ENCODE assay signal across 21 cellular contexts in genomic region chr7:47394751-47395252, GRCh38.
A peak's percentile ranks its signal among the peaks of the same experiment; 100 is the strongest.
DNase-seq lines count a peak whose midpoint lies in the region; ATAC-seq, FAIRE-seq and TF ChIP-seq lines count a peak whose summit lies in the region.
"Had no signal": no experiment of that assay in that cellular context is flagged by ENCODE, and none has a peak within 500 bp of the region (broad histone marks: within the 10 kb centered on the region; RNA-seq: fewer than 3 reads in every experiment).

No MANE protein-coding gene starts in this region.

- no peak for TF ChIP-seq POLR2A in HepG2 (IDR thresholded peaks at IDR 0.05; ENCODE audit: insufficient read depth in 1 of 2, low read depth in 2 of 2, low read length in 2 of 2)

- no peak for TF ChIP-seq RAD21 in HepG2 (CRISPR knock-in tag; IDR thresholded peaks at IDR 0.05)

- H3K4me2 ChIP-seq in HepG2 (ENCODE audit: low read depth, low read length), result no peak overlapping the region
- H3K4me2 ChIP-seq: BLaER1 had no signal

- DNase-seq in chondrocyte (ENCODE audit: low spot score) (no peak), HepG2 (ENCODE audit: low spot score) (no peak), posterior vena cava (ENCODE audit: low spot score) (peak; percentile 69), HT-29 (ENCODE audit: low spot score) (no peak)
- DNase-seq: CD4-positive, alpha-beta T cell; COR-L47; DMS 273 treated with DMSO at 0.1 percent for 48 hours; DMS79 treated with DMSO at 0.1 percent for 48 hours; H7; KG1; NCI-H1092; NCI-H1436 treated with DMSO at 0.1 percent for 48 hours; NCI-H2029 treated with DMSO at 0.1 percent for 48 hours; NCI-H2171; NCI-H526 had no signal

- WGBS in HepG2 (ENCODE audit: low lambda C conversion rate), result 90% methylated on average over 11 of the region's 11 CpGs

- peaks cover 8% of the 10 kb centered on the region for H3K4me1 Mint-ChIP-seq in chondrocyte (ENCODE audit: low read depth)

- no peak overlapping the region for H3K27ac ChIP-seq in HepG2 (ENCODE audit: extremely low read length, insufficient read depth, low read length)
- H3K27ac ChIP-seq: BLaER1, SJSA1 had no signal

- POLR2A ChIA-PET in HepG2 (lab: Yijun Ruan, JAX), result no interaction called here

- H3K27me3 Mint-ChIP-seq in chondrocyte (ENCODE audit: low read depth), result no peaks in the 10 kb centered on the region

- intact Hi-C loops in HepG2 (cut with micrococcal nuclease; ENCODE audit: unreplicated experiment) (no loop called here), posterior vena cava (cut with DNase I) (no loop called here)

- no peak overlapping the region for H3K9ac ChIP-seq in HepG2 (ENCODE audit: insufficient read depth, low read depth, low read length)
- H3K9ac ChIP-seq: BLaER1 had no signal

- H3K36me3 Mint-ChIP-seq in chondrocyte (ENCODE audit: low read depth), result peaks cover 77% of the 10 kb centered on the region

- no peaks in the 10 kb centered on the region for H3K4me1 ChIP-seq in HepG2 (ENCODE audit: insufficient read depth, low read length)

- no TSS peak for BruUV-seq in HepG2 (replicated peaks; lab: Mats Ljungman, UMichigan)

- H4K20me1 ChIP-seq in HepG2 (ENCODE audit: insufficient read depth, low read length), result peaks cover 12% of the 10 kb centered on the region; the same call in 1 of the 2 replicates

- H3K27ac Mint-ChIP-seq in chondrocyte (ENCODE audit: unreplicated experiment), result peak overlapping the region; percentile 54
- H3K27ac Mint-ChIP-seq: CD4-positive, alpha-beta T cell had no signal

- TF ChIP-seq EP300 in HepG2 (IDR thresholded peaks at IDR 0.05; ENCODE audit: low read depth in 2 of 2, low read length in 2 of 2) (no peak), HepG2 (CRISPR knock-in tag; IDR thresholded peaks at IDR 0.05; ENCODE audit: borderline replicate concordance) (no peak)

- H3K27me3 ChIP-seq in HepG2 (ENCODE audit: control insufficient read depth in 1 of 2, insufficient read depth in 2 of 2, low read length in 2 of 2), result no peaks in the 10 kb centered on the region
- H3K27me3 ChIP-seq: SJSA1 had no signal

- ATAC-seq in HepG2 (0 out of 3 replicates have a peak, but pooled peaks have one; percentile 10), GM19452 (IDR thresholded peaks at IDR 0.05; ENCODE audit: unreplicated experiment) (no peak), GM21526 (IDR thresholded peaks at IDR 0.05; ENCODE audit: low FRiP score, unreplicated experiment) (no peak), GM19463 (IDR thresholded peaks at IDR 0.05; ENCODE audit: unreplicated experiment) (no peak)
- ATAC-seq: Right ventricle myocardium inferior had no signal

- H3K9me3 ChIP-seq in HepG2 (ENCODE audit: low read length), result no peaks in the 10 kb centered on the region
- H3K9me3 ChIP-seq: BLaER1, SJSA1 had no signal

- no peak overlapping the region for H2AFZ ChIP-seq in HepG2 (ENCODE audit: low read length)

- H3K79me2 ChIP-seq in HepG2 (ENCODE audit: insufficient read depth, low read length), result no peaks in the 10 kb centered on the region

- in situ Hi-C loops in HepG2 (cut with HindIII; ENCODE audit: extremely low pct_ligation_motif_present, low pct_unique_long_range_greater_than_20kb), result no loop called here

- no peaks in the 10 kb centered on the region for H3K9me3 Mint-ChIP-seq in chondrocyte (ENCODE audit: low read depth)
- H3K9me3 Mint-ChIP-seq: CD4-positive, alpha-beta T cell had no signal

- H3K4me3 Mint-ChIP-seq in chondrocyte (ENCODE audit: unreplicated experiment), result no peak overlapping the region
- H3K4me3 Mint-ChIP-seq: CD4-positive, alpha-beta T cell had no signal

- TF ChIP-seq CTCF in chondrocyte (IDR thresholded peaks at IDR 0.05), result no peak
- no peak for TF ChIP-seq CTCF in HepG2 (CRISPR knock-in tag; IDR thresholded peaks at IDR 0.05)

- no peak overlapping the region for H3K4me3 ChIP-seq in HepG2 (replicated peaks in 1 of 3; ENCODE audit: insufficient read depth in 1 of 3, low read depth in 2 of 3, low read length in 3 of 3)
- H3K4me3 ChIP-seq: BLaER1, SJSA1 had no signal

- peaks cover 52 to 97% of the 10 kb centered on the region in 2 experiments for H3K36me3 ChIP-seq in HepG2 (replicated peaks in 1 of 2; ENCODE audit: control insufficient read depth in 1 of 2, insufficient read depth in 2 of 2, low read length in 2 of 2)

- CTCF ChIA-PET in HepG2 (lab: Yijun Ruan, JAX; ENCODE audit: low intra/inter-chr PET ratio, low total read pairs), result no interaction called here

- no peak for FAIRE-seq in HepG2 (lab: Jason Lieb, UNC)

TF ChIP-seq in HepG2, 621 proteins besides CTCF, POLR2A, EP300 and RAD21:
- TF ChIP-seq AGO2 (optimal IDR thresholded peaks at IDR 0.05; ENCODE audit: low read depth, low read length) (peak; percentile 25), CCAR2 (optimal IDR thresholded peaks at IDR 0.05; ENCODE audit: low read depth, low read length) (no peak), ZNF576 (CRISPR knock-in tag; IDR thresholded peaks at IDR 0.05) (no peak)
